In genomic region chr1:55214903-55215193, GRCh38 we compare ENCODE assay signal across 7 cellular contexts. TPM values are rescaled to one million over a fixed set of nuclear protein-coding genes. Genes with fewer than 3 reads are reported as not detected.
DNase-seq lines count a peak whose midpoint lies in the region; ATAC-seq and TF ChIP-seq lines count a peak whose summit lies in the region.

No MANE protein-coding gene starts in this region.

- H3K9me3 ChIP-seq in adipocyte (ENCODE audit: control insufficient read depth, low read length), result no peaks in the 10 kb centered on the region

- in situ Hi-C loops in GM13977 (cut with MboI; ENCODE audit: low pct_unique_long_range_greater_than_20kb, low sequenced_read_pairs, unreplicated experiment), result no loop called here

- H3K36me3 Mint-ChIP-seq in progenitor cell of endocrine pancreas (ENCODE audit: insufficient read depth), result no peaks in the 10 kb centered on the region

- intact Hi-C loops in left ventricle myocardium superior (cut with micrococcal nuclease), result no loop called here

- no peaks in the 10 kb centered on the region for H3K9me3 Mint-ChIP-seq in progenitor cell of endocrine pancreas (ENCODE audit: low read depth)

- H3K27ac Mint-ChIP-seq in progenitor cell of endocrine pancreas, result peak overlapping the region; percentile 41

- ATAC-seq in GM21786 (IDR thresholded peaks at IDR 0.05; ENCODE audit: unreplicated experiment) (peak; percentile 21), left ventricle myocardium superior (peak; percentile 41)

- peak overlapping the region; percentile 81 for H3K4me3 Mint-ChIP-seq in progenitor cell of endocrine pancreas (ENCODE audit: low read depth)

- no peaks in the 10 kb centered on the region for H3K36me3 ChIP-seq in adipocyte (ENCODE audit: control insufficient read depth, insufficient read depth, low read length, severe bottlenecking)

- H3K9ac ChIP-seq in adipocyte (ENCODE audit: low read length), result peak overlapping the region; percentile 98

- TF ChIP-seq CTCF in GM13977 (IDR thresholded peaks at IDR 0.05; ENCODE audit: extremely low read depth, insufficient read depth, missing control alignments), result no peak
- no peak for TF ChIP-seq CTCF in progenitor cell of endocrine pancreas (IDR thresholded peaks at IDR 0.05; ENCODE audit: unreplicated experiment)

- H3K27me3 Mint-ChIP-seq in progenitor cell of endocrine pancreas, result no peaks in the 10 kb centered on the region

- peak overlapping the region; percentile 82 for H3K4me3 ChIP-seq in Jurkat, Clone E6-1 (ENCODE audit: low read length)
- H3K4me3 ChIP-seq in adipocyte (ENCODE audit: low read length), result peak overlapping the region; percentile 99

- no peaks in the 10 kb centered on the region for H3K27me3 ChIP-seq in adipocyte (replicated peaks; ENCODE audit: control insufficient read depth, insufficient read depth, low read length)

- DNase-seq in GM13977 (ENCODE audit: low spot score) (peak; percentile 74), adipocyte (ENCODE audit: low read depth) (peak; percentile 67), left ventricle myocardium superior (no peak), progenitor cell of endocrine pancreas (ENCODE audit: low spot score, unreplicated experiment) (peak; percentile 30), germinal center (ENCODE audit: low spot score) (no peak)
- no peak for DNase-seq in Jurkat, Clone E6-1 (ENCODE audit: low read depth, low spot score)

- peaks cover 46% of the 10 kb centered on the region for H3K4me1 Mint-ChIP-seq in progenitor cell of endocrine pancreas (ENCODE audit: low read depth)

- H3K4me1 ChIP-seq in adipocyte (ENCODE audit: control insufficient read depth, insufficient read depth, low read length), result peaks cover 39% of the 10 kb centered on the region

RNA-seq across cellular contexts. Expression of gene USP24, which starts 0.3 kb away (rescaled TPM):
- 26.5 TPM for polyA plus RNA-seq in Jurkat, Clone E6-1 (2012; ENCODE audit: insufficient read depth, insufficient read length)
- total RNA-seq in left ventricle myocardium superior (33.1 TPM), progenitor cell of endocrine pancreas (57.1 and 61.0 TPM in 2 replicates)

Comparison
In these comparisons a context has a peak if more than half of its experiments do, and no peak if none do; other contexts are left out.
1. DNase-seq: peak in GM13977 (single experiment), adipocyte (single experiment) and progenitor cell of endocrine pancreas (single experiment); none in Jurkat, Clone E6-1 (single experiment), left ventricle myocardium superior (single experiment) and germinal center (single experiment).